11 cellular contexts compared by ENCODE assay signal in genomic region chr11:86972734-86973133, GRCh38.
"Had no signal": no experiment of that assay in that cellular context is flagged by ENCODE, and none has a peak within 500 bp of the region (broad histone marks: within the 10 kb centered on the region; RNA-seq: fewer than 3 reads in every experiment).

No MANE protein-coding gene starts in this region.

- H3K4me3 Mint-ChIP-seq: GM23338, H9, HFFc6 had no signal

- H3K4me1 ChIP-seq: HAP-1 had no signal

- H3K4me2 ChIP-seq: GM23338 had no signal

- DNase-seq: GM23248, GOT3, H7, H9, HCEC 1CT, HFFc6 had no signal

- H3K36me3 ChIP-seq: HAP-1 had no signal

- H2AFZ ChIP-seq: GM23248, GM23338 had no signal

- H3K27ac ChIP-seq: GM23248 had no signal

- FAIRE-seq: H1, H54 had no signal

- H3K4me3 ChIP-seq: GM23248, GM23338, HAP-1 had no signal

- ATAC-seq: GM23338, HCT116 had no signal

- H3K27ac Mint-ChIP-seq: GM23338, H9, HFFc6 had no signal

- H3K9ac ChIP-seq: GM23248 had no signal
